Comparison of ENCODE assay signal across 7 cellular contexts in the genomic region with DNA sequence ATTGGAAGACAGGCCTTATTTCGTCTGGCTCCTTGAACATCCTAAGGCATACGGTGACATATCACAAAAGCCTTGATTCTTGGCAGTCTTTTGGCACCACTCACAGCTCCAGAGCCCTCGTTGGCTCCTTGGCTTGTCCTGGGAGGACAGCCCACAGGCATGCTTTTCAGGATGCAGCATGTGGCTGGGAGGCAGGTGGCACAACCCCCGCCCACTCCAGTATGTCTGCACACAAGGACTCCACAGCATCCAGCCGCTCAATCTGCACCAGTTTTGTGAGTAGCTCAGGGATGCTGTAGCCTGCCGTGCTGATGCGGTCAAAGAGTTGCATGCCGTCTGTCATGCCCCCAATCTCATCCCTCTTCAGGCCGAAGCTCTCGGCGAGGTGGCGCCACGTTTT.
"Had no signal": no experiment of that assay in that cellular context is flagged by ENCODE, and none has a peak within 500 bp of the region (broad histone marks: within the 10 kb centered on the region; RNA-seq: fewer than 3 reads in every experiment).

No MANE protein-coding gene starts in this region.

- H3K9ac ChIP-seq: GM23248 had no signal

- H3K4me3 Mint-ChIP-seq: H9 had no signal

- H3K4me3 ChIP-seq: GM23248, K562 had no signal

- DNase-seq: GM23248, GOT3, H9, HCEC 1CT, IMR-90, KG1 had no signal

- H3K27ac ChIP-seq: GM23248 had no signal

- ATAC-seq: K562 had no signal

- H3K9me3 Mint-ChIP-seq: H9 had no signal

- H3K27ac Mint-ChIP-seq: H9 had no signal

- H2AFZ ChIP-seq: GM23248 had no signal
